In genomic region chr7:1460757-1461639, GRCh38 we compare ENCODE assay signal across 9 cellular contexts. TPM values are rescaled to one million over a fixed set of nuclear protein-coding genes. Genes with fewer than 3 reads are reported as not detected.
DNase-seq lines count a peak whose midpoint lies in the region; ATAC-seq, FAIRE-seq and TF ChIP-seq lines count a peak whose summit lies in the region.
"Had no signal": no experiment of that assay in that cellular context is flagged by ENCODE, and none has a peak within 500 bp of the region (broad histone marks: within the 10 kb centered on the region; RNA-seq: fewer than 3 reads in every experiment).

No MANE protein-coding gene starts in this region.

- H3K36me3 ChIP-seq in kidney (ENCODE audit: control insufficient read depth in 1 of 2, insufficient read depth in 2 of 2, low read length in 2 of 2), result no peaks in the 10 kb centered on the region
- H3K36me3 ChIP-seq in subcutaneous abdominal adipose tissue (ENCODE audit: control insufficient read depth in 5 of 5, insufficient read depth in 5 of 5, low read length in 5 of 5), result no peaks in the 10 kb centered on the region

- ATAC-seq in GM19397 (IDR thresholded peaks at IDR 0.05; ENCODE audit: unreplicated experiment) (no peak), HG02763 (IDR thresholded peaks at IDR 0.05; ENCODE audit: unreplicated experiment) (no peak)

- DNase-seq in DMS 273 (lab: John Stamatoyannopoulos, UW; ENCODE audit: unreplicated experiment) (peak; percentile 61), DMS 273 treated with DMSO at 0.1 percent for 48 hours (lab: John Stamatoyannopoulos, UW) (no peak), astrocyte of the cerebellum (ENCODE audit: low read depth) (no peak), kidney (peak; percentile 89), DMS114 treated with DMSO at 0.1 percent for 48 hours (lab: John Stamatoyannopoulos, UW; ENCODE audit: unreplicated experiment) (no peak)

- no peaks in the 10 kb centered on the region for H3K9me3 ChIP-seq in kidney (ENCODE audit: control insufficient read depth in 1 of 2, low read length in 2 of 2)
- H3K9me3 ChIP-seq in subcutaneous abdominal adipose tissue (ENCODE audit: control insufficient read depth in 5 of 5, low read length in 5 of 5), result no peaks in the 10 kb centered on the region

- H3K27me3 ChIP-seq in subcutaneous abdominal adipose tissue (ENCODE audit: control insufficient read depth in 5 of 5, insufficient read depth in 4 of 5, low read length in 5 of 5), result no peaks in the 10 kb centered on the region

- H3K27ac ChIP-seq in kidney (ENCODE audit: low read depth in 2 of 2, low read length in 2 of 2) (peak overlapping the region; percentile 32 to 78), subcutaneous abdominal adipose tissue (ENCODE audit: low read depth, low read length) (peak overlapping the region; percentile 94)

- in situ Hi-C loops in astrocyte of the cerebellum (cut with HindIII; ENCODE audit: low sequenced_read_pairs), result no loop called here

- H3K4me1 ChIP-seq in kidney (ENCODE audit: control insufficient read depth in 1 of 2, insufficient read depth in 1 of 2, low read depth in 1 of 2, low read length in 2 of 2), result peaks cover 11 to 36% of the 10 kb centered on the region in 2 donors
- peaks cover 9 to 57% (median 47%) of the 10 kb centered on the region in 5 donors for H3K4me1 ChIP-seq in subcutaneous abdominal adipose tissue (ENCODE audit: control insufficient read depth in 5 of 5, insufficient read depth in 5 of 5, low read length in 5 of 5)

- H3K9ac ChIP-seq in kidney (ENCODE audit: low read length in 2 of 2) (peak overlapping the region in 1 of 2 donors; percentile 37), subcutaneous abdominal adipose tissue (ENCODE audit: low read length in 5 of 5) (peak overlapping the region; percentile 61 to 89 (median 79))

- no peak for TF ChIP-seq CTCF in astrocyte of the cerebellum (IDR thresholded peaks at IDR 0.05; ENCODE audit: low read depth, low read length, missing control alignments)
- TF ChIP-seq CTCF in kidney (IDR thresholded peaks at IDR 0.05; ENCODE audit: borderline replicate concordance, extremely low read depth, insufficient read depth), result no peak

- FAIRE-seq in kidney (lab: Jason Lieb, UNC), result no peak
- FAIRE-seq: A204.1 had no signal

- peak overlapping the region; percentile 42 for H3K4me3 ChIP-seq in astrocyte of the cerebellum (ENCODE audit: low read depth, low read length)
- H3K4me3 ChIP-seq in kidney (ENCODE audit: low read length in 2 of 2), result peak overlapping the region; percentile 52 to 59
- peak overlapping the region; percentile 61 to 77 (median 73) for H3K4me3 ChIP-seq in subcutaneous abdominal adipose tissue (ENCODE audit: low read depth in 1 of 5, low read length in 5 of 5)

- intact Hi-C loops in kidney (cut with DNase I), result no loop called here

RNA-seq across cellular contexts. Expression of gene MICALL2, which starts 1.7 kb away (rescaled TPM):
- 53.4 TPM for total RNA-seq in kidney
- 16.6 TPM for polyA plus RNA-seq in kidney (ENCODE audit: insufficient read depth, low read depth, low replicate concordance)

RNA-seq across cellular contexts. Expression of gene INTS1, which starts 43.2 kb away (rescaled TPM):
- 91.3 TPM for total RNA-seq in kidney
- polyA plus RNA-seq in kidney (ENCODE audit: insufficient read depth, low read depth, low replicate concordance), result 62.8 TPM

Comparison
In these comparisons a context has a peak if more than half of its experiments do, and no peak if none do; other contexts are left out.
1. DNase-seq: peak in DMS 273 (single experiment) and kidney (single experiment); none in DMS 273 treated with DMSO at 0.1 percent for 48 hours (single experiment), astrocyte of the cerebellum (single experiment) and DMS114 treated with DMSO at 0.1 percent for 48 hours (single experiment).
2. Peak in every context shown above with its lines, with median percentiles within 50 percentile points of each other: H3K4me3 ChIP-seq.